Comparison of ENCODE assay signal across 1 cellular context in genomic region chr1:64545118-64545916, GRCh38.
TF ChIP-seq lines count a peak whose summit lies in the region.

No MANE protein-coding gene starts in this region.

TF ChIP-seq in HEK293, 187 proteins besides CTCF, POLR2A, EP300 and RAD21 (continued from another document):
- TF ChIP-seq ZBTB44 (tag by site-specific recombination; IDR thresholded peaks at IDR 0.05) = peak; percentile 31; the same call in 1 of the 2 replicates
- TF ChIP-seq ZSCAN23 (tag by site-specific recombination; IDR thresholded peaks at IDR 0.05) = no peak
- TF ChIP-seq ZNF610 (tag by site-specific recombination; IDR thresholded peaks at IDR 0.05; ENCODE audit: borderline replicate concordance) = no peak
- TF ChIP-seq SP7 (tag by site-specific recombination; IDR thresholded peaks at IDR 0.05) = peak; percentile 60
- no peak for TF ChIP-seq ZBTB10 (tag by site-specific recombination; IDR thresholded peaks at IDR 0.05)
